Comparison of ENCODE assay signal across 23 cellular contexts in genomic region chr1:112538883-112539282, GRCh38. TPM values are rescaled to one million over a fixed set of nuclear protein-coding genes. Genes with fewer than 3 reads are reported as not detected.
DNase-seq lines count a peak whose midpoint lies in the region; FAIRE-seq and TF ChIP-seq lines count a peak whose summit lies in the region.
"Had no signal": no experiment of that assay in that cellular context is flagged by ENCODE, and none has a peak within 500 bp of the region (broad histone marks: within the 10 kb centered on the region; RNA-seq: fewer than 3 reads in every experiment).

No MANE protein-coding gene starts in this region.

- H3K27ac ChIP-seq in astrocyte (ENCODE audit: low read depth, low read length) = no peak overlapping the region
- H3K27ac ChIP-seq: 22Rv1; BLaER1 treated with 17β-estradiol and CSF1 and Interleukin-3, amounts not matched to agents 10 nM and 100 nM; GM23248 had no signal

- DNase-seq in astrocyte (ENCODE audit: low read depth) = no peak
- DNase-seq in iris pigment epithelial cell (ENCODE audit: low read depth) = peak; percentile 61
- peak; percentile 67 for DNase-seq in putamen (ENCODE audit: low spot score)
- no peak for DNase-seq in H7
- no peak for DNase-seq in DMS 273 (lab: John Stamatoyannopoulos, UW; ENCODE audit: unreplicated experiment)
- DNase-seq in islet precursor cell = no peak
- no peak for DNase-seq in germinal center (ENCODE audit: low spot score)
- DNase-seq: AML-193; BE2C; CD4-positive, alpha-beta T cell; CD8-positive, alpha-beta memory T cell; DMS53; DMS79 treated with DMSO at 0.1 percent for 48 hours; GM23248; HCEC 1CT had no signal

- no peaks in the 10 kb centered on the region for H3K9me3 Mint-ChIP-seq in astrocyte (ENCODE audit: unreplicated experiment)
- H3K9me3 Mint-ChIP-seq: CD14-positive monocyte; CD4-positive, alpha-beta T cell; CD8-positive, alpha-beta memory T cell had no signal

- H3K4me3 ChIP-seq in astrocyte (ENCODE audit: insufficient read depth, low read depth, low read length) (no peak overlapping the region), H7 (ENCODE audit: insufficient read depth, low read depth, low read length) (no peak overlapping the region)
- H3K4me3 ChIP-seq: BLaER1 treated with 17β-estradiol and CSF1 and Interleukin-3, amounts not matched to agents 10 nM and 100 nM; GM23248 had no signal

- no peak overlapping the region for H2AFZ ChIP-seq in astrocyte (ENCODE audit: low read depth, low read length)
- H2AFZ ChIP-seq: GM23248 had no signal

- no peaks in the 10 kb centered on the region for H3K27me3 Mint-ChIP-seq in astrocyte (ENCODE audit: low read depth, unreplicated experiment)
- H3K27me3 Mint-ChIP-seq: CD4-positive, alpha-beta T cell; CD8-positive, alpha-beta memory T cell had no signal

- no peaks in the 10 kb centered on the region for H3K79me2 ChIP-seq in astrocyte (ENCODE audit: insufficient read depth, low read length)

- no peaks in the 10 kb centered on the region for H4K20me1 ChIP-seq in astrocyte (ENCODE audit: insufficient read depth, low read length)
- H4K20me1 ChIP-seq: BLaER1 treated with 17β-estradiol and CSF1 and Interleukin-3, amounts not matched to agents 10 nM and 100 nM had no signal

- peak; percentile 98 for FAIRE-seq in G401.6 (lab: Jason Lieb, UNC)
- FAIRE-seq in astrocyte (lab: Jason Lieb, UNC) = no peak
- FAIRE-seq: A204.1, D721Med, GM19239, H1 had no signal

- no peak overlapping the region for H3K9ac ChIP-seq in astrocyte (ENCODE audit: low read length)
- H3K9ac ChIP-seq: BLaER1 treated with 17β-estradiol and CSF1 and Interleukin-3, amounts not matched to agents 10 nM and 100 nM; GM23248 had no signal

- no peak overlapping the region for H3K4me2 ChIP-seq in astrocyte (ENCODE audit: low read length)
- H3K4me2 ChIP-seq: BLaER1 treated with 17β-estradiol and CSF1 and Interleukin-3, amounts not matched to agents 10 nM and 100 nM had no signal

- H3K36me3 ChIP-seq in astrocyte (ENCODE audit: insufficient read depth, low read length) (peaks cover 5% of the 10 kb centered on the region), H7 (replicated peaks; ENCODE audit: control insufficient read depth, insufficient read depth, low read length) (no peaks in the 10 kb centered on the region; the same call in 1 of the 2 replicates)

- no peak overlapping the region for H3K4me3 Mint-ChIP-seq in astrocyte (ENCODE audit: unreplicated experiment)
- H3K4me3 Mint-ChIP-seq: CD14-positive monocyte; CD4-positive, alpha-beta T cell; CD8-positive, alpha-beta memory T cell had no signal

- H3K27ac Mint-ChIP-seq in astrocyte (ENCODE audit: unreplicated experiment) = peak overlapping the region; percentile 26
- H3K27ac Mint-ChIP-seq: CD14-positive monocyte; CD4-positive, alpha-beta T cell; CD8-positive, alpha-beta memory T cell had no signal

- no peaks in the 10 kb centered on the region for H3K27me3 ChIP-seq in astrocyte (ENCODE audit: insufficient read depth, low read length)
- H3K27me3 ChIP-seq in H7 (ENCODE audit: control insufficient read depth, insufficient read depth, low read length) = no peaks in the 10 kb centered on the region
- H3K27me3 ChIP-seq: BE2C; BLaER1 treated with 17β-estradiol and CSF1 and Interleukin-3, amounts not matched to agents 10 nM and 100 nM had no signal

- no peaks in the 10 kb centered on the region for H3K9me3 ChIP-seq in astrocyte (ENCODE audit: insufficient read depth, low read depth, low read length)
- H3K9me3 ChIP-seq: BE2C; BLaER1 treated with 17β-estradiol and CSF1 and Interleukin-3, amounts not matched to agents 10 nM and 100 nM had no signal

- H3K4me1 Mint-ChIP-seq in astrocyte (ENCODE audit: low read depth, unreplicated experiment) = peaks cover 28% of the 10 kb centered on the region
- H3K4me1 Mint-ChIP-seq: CD14-positive monocyte; CD8-positive, alpha-beta memory T cell had no signal

- H3K4me1 ChIP-seq in astrocyte (ENCODE audit: insufficient read depth, low read length) = peaks cover 18% of the 10 kb centered on the region
- H3K4me1 ChIP-seq: BE2C had no signal

- no peak for TF ChIP-seq CTCF in astrocyte (IDR thresholded peaks at IDR 0.05; ENCODE audit: insufficient read depth, low read depth, low read length)

- peaks cover 3% of the 10 kb centered on the region for H3K36me3 Mint-ChIP-seq in astrocyte (ENCODE audit: low read depth, unreplicated experiment)

RNA-seq across cellular contexts. Expression of gene WNT2B, which starts 30.1 kb away (rescaled TPM):
- 18.0 and 18.5 TPM in 2 replicates for total RNA-seq in astrocyte
- total RNA-seq in H7 (2014; rRNA removed; shearing (Covaris generic)) = 0.14 and 0.22 TPM in 2 replicates

Comparison
In these comparisons a context has a peak if more than half of its experiments do, and no peak if none do; other contexts are left out.
1. DNase-seq: peak in iris pigment epithelial cell (single experiment) and putamen (single experiment); none in astrocyte (single experiment), H7 (single experiment), DMS 273 (single experiment), islet precursor cell (single experiment) and germinal center (single experiment).
2. RNA of gene WNT2B, which starts 30.1 kb away (total RNA-seq): 18.0 to 18.5 TPM in astrocyte; 0.14 to 0.22 TPM in H7; every median in the first group is over 10 times any median in the second.